Comparison of ENCODE assay signal across 1 cellular context in the genomic region with DNA sequence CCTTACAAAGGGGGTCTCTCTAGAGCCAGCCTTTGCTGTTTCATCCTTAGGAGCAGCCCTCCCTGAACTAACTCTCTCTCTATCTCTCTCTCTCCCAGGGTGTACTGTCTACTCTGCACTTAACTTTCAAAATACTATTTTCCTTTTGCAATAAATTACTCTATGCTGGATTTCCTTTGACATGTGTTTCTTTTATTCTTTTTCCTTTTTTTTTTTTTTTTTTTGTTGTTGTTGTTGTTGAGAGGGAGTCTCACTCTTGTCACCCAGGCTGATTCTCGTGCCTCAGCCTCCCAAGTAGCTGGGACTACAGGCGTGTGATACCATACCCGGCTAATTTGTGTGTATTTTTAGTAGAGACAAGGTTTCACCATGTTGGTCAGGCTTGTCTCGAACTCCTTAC.
TF ChIP-seq lines count a peak whose summit lies in the region.

No MANE protein-coding gene starts in this region.

TF ChIP-seq in WTC11, 78 proteins besides CTCF, POLR2A, EP300 and RAD21 (continued from another document):
- TF ChIP-seq CREM (CRISPR knock-in tag; IDR thresholded peaks at IDR 0.05) (no peak), GABPB1 (CRISPR knock-in tag; IDR thresholded peaks at IDR 0.05) (no peak), SMAD4 (CRISPR knock-in tag; IDR thresholded peaks at IDR 0.05) (no peak), NFYB (CRISPR knock-in tag; conservative IDR thresholded peaks at IDR 0.05; ENCODE audit: low read depth) (no peak), ZNF138 (CRISPR knock-in tag; conservative IDR thresholded peaks at IDR 0.05) (no peak), HMGA2 (CRISPR knock-in tag; IDR thresholded peaks at IDR 0.05) (no peak)
- TF ChIP-seq, protein P1, sequence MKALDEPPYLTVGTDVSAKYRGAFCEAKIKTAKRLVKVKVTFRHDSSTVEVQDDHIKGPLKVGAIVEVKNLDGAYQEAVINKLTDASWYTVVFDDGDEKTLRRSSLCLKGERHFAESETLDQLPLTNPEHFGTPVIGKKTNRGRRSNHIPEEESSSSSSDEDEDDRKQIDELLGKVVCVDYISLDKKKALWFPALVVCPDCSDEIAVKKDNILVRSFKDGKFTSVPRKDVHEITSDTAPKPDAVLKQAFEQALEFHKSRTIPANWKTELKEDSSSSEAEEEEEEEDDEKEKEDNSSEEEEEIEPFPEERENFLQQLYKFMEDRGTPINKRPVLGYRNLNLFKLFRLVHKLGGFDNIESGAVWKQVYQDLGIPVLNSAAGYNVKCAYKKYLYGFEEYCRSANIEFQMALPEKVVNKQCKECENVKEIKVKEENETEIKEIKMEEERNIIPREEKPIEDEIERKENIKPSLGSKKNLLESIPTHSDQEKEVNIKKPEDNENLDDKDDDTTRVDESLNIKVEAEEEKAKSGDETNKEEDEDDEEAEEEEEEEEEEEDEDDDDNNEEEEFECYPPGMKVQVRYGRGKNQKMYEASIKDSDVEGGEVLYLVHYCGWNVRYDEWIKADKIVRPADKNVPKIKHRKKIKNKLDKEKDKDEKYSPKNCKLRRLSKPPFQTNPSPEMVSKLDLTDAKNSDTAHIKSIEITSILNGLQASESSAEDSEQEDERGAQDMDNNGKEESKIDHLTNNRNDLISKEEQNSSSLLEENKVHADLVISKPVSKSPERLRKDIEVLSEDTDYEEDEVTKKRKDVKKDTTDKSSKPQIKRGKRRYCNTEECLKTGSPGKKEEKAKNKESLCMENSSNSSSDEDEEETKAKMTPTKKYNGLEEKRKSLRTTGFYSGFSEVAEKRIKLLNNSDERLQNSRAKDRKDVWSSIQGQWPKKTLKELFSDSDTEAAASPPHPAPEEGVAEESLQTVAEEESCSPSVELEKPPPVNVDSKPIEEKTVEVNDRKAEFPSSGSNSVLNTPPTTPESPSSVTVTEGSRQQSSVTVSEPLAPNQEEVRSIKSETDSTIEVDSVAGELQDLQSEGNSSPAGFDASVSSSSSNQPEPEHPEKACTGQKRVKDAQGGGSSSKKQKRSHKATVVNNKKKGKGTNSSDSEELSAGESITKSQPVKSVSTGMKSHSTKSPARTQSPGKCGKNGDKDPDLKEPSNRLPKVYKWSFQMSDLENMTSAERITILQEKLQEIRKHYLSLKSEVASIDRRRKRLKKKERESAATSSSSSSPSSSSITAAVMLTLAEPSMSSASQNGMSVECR (CRISPR knock-in tag; IDR thresholded peaks at IDR 0.05; ENCODE audit: borderline replicate concordance) = no peak
- TF ChIP-seq, protein P2, sequence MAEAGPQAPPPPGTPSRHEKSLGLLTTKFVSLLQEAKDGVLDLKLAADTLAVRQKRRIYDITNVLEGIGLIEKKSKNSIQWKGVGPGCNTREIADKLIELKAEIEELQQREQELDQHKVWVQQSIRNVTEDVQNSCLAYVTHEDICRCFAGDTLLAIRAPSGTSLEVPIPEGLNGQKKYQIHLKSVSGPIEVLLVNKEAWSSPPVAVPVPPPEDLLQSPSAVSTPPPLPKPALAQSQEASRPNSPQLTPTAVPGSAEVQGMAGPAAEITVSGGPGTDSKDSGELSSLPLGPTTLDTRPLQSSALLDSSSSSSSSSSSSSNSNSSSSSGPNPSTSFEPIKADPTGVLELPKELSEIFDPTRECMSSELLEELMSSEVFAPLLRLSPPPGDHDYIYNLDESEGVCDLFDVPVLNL (CRISPR knock-in tag; IDR thresholded peaks at IDR 0.05; ENCODE audit: borderline replicate concordance, low read depth) = no peak
- TF ChIP-seq, protein P3, sequence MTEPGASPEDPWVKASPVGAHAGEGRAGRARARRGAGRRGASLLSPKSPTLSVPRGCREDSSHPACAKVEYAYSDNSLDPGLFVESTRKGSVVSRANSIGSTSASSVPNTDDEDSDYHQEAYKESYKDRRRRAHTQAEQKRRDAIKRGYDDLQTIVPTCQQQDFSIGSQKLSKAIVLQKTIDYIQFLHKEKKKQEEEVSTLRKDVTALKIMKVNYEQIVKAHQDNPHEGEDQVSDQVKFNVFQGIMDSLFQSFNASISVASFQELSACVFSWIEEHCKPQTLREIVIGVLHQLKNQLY (CRISPR knock-in tag; IDR thresholded peaks at IDR 0.05) = no peak
- TF ChIP-seq, protein P4, sequence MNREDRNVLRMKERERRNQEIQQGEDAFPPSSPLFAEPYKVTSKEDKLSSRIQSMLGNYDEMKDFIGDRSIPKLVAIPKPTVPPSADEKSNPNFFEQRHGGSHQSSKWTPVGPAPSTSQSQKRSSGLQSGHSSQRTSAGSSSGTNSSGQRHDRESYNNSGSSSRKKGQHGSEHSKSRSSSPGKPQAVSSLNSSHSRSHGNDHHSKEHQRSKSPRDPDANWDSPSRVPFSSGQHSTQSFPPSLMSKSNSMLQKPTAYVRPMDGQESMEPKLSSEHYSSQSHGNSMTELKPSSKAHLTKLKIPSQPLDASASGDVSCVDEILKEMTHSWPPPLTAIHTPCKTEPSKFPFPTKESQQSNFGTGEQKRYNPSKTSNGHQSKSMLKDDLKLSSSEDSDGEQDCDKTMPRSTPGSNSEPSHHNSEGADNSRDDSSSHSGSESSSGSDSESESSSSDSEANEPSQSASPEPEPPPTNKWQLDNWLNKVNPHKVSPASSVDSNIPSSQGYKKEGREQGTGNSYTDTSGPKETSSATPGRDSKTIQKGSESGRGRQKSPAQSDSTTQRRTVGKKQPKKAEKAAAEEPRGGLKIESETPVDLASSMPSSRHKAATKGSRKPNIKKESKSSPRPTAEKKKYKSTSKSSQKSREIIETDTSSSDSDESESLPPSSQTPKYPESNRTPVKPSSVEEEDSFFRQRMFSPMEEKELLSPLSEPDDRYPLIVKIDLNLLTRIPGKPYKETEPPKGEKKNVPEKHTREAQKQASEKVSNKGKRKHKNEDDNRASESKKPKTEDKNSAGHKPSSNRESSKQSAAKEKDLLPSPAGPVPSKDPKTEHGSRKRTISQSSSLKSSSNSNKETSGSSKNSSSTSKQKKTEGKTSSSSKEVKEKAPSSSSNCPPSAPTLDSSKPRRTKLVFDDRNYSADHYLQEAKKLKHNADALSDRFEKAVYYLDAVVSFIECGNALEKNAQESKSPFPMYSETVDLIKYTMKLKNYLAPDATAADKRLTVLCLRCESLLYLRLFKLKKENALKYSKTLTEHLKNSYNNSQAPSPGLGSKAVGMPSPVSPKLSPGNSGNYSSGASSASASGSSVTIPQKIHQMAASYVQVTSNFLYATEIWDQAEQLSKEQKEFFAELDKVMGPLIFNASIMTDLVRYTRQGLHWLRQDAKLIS (CRISPR knock-in tag; IDR thresholded peaks at IDR 0.05; ENCODE audit: borderline replicate concordance) = no peak
